Comparison of ENCODE assay signal across 7 cellular contexts in the genomic region with DNA sequence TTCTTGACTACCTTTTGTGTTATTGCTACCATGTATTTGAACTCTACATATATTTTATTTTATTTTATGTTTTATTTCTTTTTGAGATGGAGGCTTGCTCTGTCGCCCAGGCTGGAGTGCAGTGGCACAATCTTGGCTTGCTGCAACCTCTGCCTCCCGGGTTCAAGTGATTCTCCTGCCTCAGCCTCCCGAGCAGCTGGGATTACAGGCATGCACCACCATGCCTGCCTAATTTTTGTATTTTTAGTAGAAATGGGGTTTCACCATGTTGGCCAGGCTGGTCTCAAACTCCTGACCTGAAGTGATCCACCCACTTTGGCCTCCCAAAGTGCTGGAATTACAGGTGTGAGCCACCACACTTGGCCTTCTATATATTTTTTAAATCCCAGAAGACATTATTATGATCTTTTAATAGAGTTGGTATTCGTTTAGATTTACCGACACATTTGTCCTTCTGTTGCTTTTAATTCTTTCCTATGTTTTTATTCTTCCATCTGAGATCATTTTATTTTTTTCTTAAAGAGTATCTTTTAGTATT.
DNase-seq lines count a peak whose midpoint lies in the region; ATAC-seq, FAIRE-seq and TF ChIP-seq lines count a peak whose summit lies in the region.
"Not testable (repeated sequence)": the region's sequence is repeated elsewhere in the genome, so short reads cannot be mapped to it uniquely, and the experiment has no call there.

No MANE protein-coding gene starts in this region.

- not testable (repeated sequence) for TF ChIP-seq EP300 in HepG2 (IDR thresholded peaks at IDR 0.05; ENCODE audit: low read depth in 2 of 2, low read length in 2 of 2); HepG2 (CRISPR knock-in tag; IDR thresholded peaks at IDR 0.05; ENCODE audit: borderline replicate concordance)

- H3K27ac ChIP-seq in OCI-LY1 (ENCODE audit: low read depth, low read length, poor library complexity, severe bottlenecking) (peak overlapping the region; percentile 99), smooth muscle cell (ENCODE audit: low read depth) (peak overlapping the region; percentile 81)
- H3K27ac ChIP-seq in HepG2 (ENCODE audit: extremely low read length, insufficient read depth, low read length): not testable (repeated sequence)

- not testable (repeated sequence) for H3K9me2 ChIP-seq in OCI-LY1 (ENCODE audit: low read depth, low read length)

- peak overlapping the region; percentile 5; the same call in 1 of the 2 replicates for H3K9ac ChIP-seq in OCI-LY1 (ENCODE audit: low read length)
- not testable (repeated sequence) for H3K9ac ChIP-seq in HepG2 (ENCODE audit: insufficient read depth, low read depth, low read length); smooth muscle cell (ENCODE audit: low read depth)

- not testable (repeated sequence) for H3K4me3 Mint-ChIP-seq in T-helper 17 cell; central memory CD8-positive, alpha-beta T cell

- peak overlapping the region; percentile 65; the same call in 1 of the 2 replicates for H3K4me2 ChIP-seq in OCI-LY1 (ENCODE audit: low read length)
- not testable (repeated sequence) for H3K4me2 ChIP-seq in HepG2 (ENCODE audit: low read depth, low read length); smooth muscle cell

- H3F3A ChIP-seq in OCI-LY1 (ENCODE audit: insufficient read depth, low read length): peaks cover 24% of the 10 kb centered on the region; the same call in 1 of the 2 replicates
- H3F3A ChIP-seq in smooth muscle cell (ENCODE audit: low read depth): peaks cover 20% of the 10 kb centered on the region

- not testable (repeated sequence) for H2AFZ ChIP-seq in OCI-LY1 (ENCODE audit: low read length); HepG2 (ENCODE audit: low read length); smooth muscle cell (ENCODE audit: low read depth)

- BruUV-seq in HepG2 (replicated peaks; lab: Mats Ljungman, UMichigan): not testable (repeated sequence)

- H4K20me1 ChIP-seq in OCI-LY1 (ENCODE audit: insufficient read depth, low read length); HepG2 (ENCODE audit: insufficient read depth, low read length); smooth muscle cell (ENCODE audit: low read depth): not testable (repeated sequence)

- POLR2A ChIA-PET in HepG2 (lab: Yijun Ruan, JAX): not testable (repeated sequence)

- H3K9me3 ChIP-seq in OCI-LY1 (ENCODE audit: low read length); T-helper 17 cell (ENCODE audit: control insufficient read depth, low read length, poor library complexity, severe bottlenecking); HepG2 (ENCODE audit: low read length); smooth muscle cell (replicated peaks; ENCODE audit: low read depth): not testable (repeated sequence)

- intact Hi-C loops in HepG2 (cut with micrococcal nuclease; ENCODE audit: unreplicated experiment): not testable (repeated sequence)

- not testable (repeated sequence) for H3K79me2 ChIP-seq in OCI-LY1 (ENCODE audit: insufficient read depth, low read length); HepG2 (ENCODE audit: insufficient read depth, low read length); smooth muscle cell (ENCODE audit: low read depth)

- WGBS in HepG2 (ENCODE audit: low lambda C conversion rate): 36% methylated on average over 5 of the region's 5 CpGs
- 98% methylated on average over 5 of the region's 5 CpGs for WGBS in smooth muscle cell (ENCODE audit: low lambda C conversion rate)

- peaks cover 92% of the 10 kb centered on the region for H3K4me1 ChIP-seq in OCI-LY1 (ENCODE audit: insufficient read depth, low read length, severe bottlenecking)
- peaks cover 35% of the 10 kb centered on the region for H3K4me1 ChIP-seq in HepG2 (ENCODE audit: insufficient read depth, low read length)
- peaks cover 16% of the 10 kb centered on the region for H3K4me1 ChIP-seq in smooth muscle cell (ENCODE audit: low read depth)

- not testable (repeated sequence) for TF ChIP-seq RAD21 in HepG2 (CRISPR knock-in tag; IDR thresholded peaks at IDR 0.05)

- ATAC-seq in T-helper 17 cell; central memory CD8-positive, alpha-beta T cell (replicated peaks; ENCODE audit: extremely low read depth, poor library complexity, severe bottlenecking); HepG2: not testable (repeated sequence)

- TF ChIP-seq CTCF in GM12865 (IDR thresholded peaks at IDR 0.05; ENCODE audit: insufficient read depth, low read depth, low read length, missing control alignments); OCI-LY1 (IDR thresholded peaks at IDR 0.05; ENCODE audit: low read length); HepG2 (CRISPR knock-in tag; IDR thresholded peaks at IDR 0.05); smooth muscle cell (IDR thresholded peaks at IDR 0.05; ENCODE audit: borderline replicate concordance, insufficient read depth, poor library complexity, severe bottlenecking): not testable (repeated sequence)

- not testable (repeated sequence) for DNase-seq in GM12865 (ENCODE audit: low read depth); T-helper 17 cell; central memory CD8-positive, alpha-beta T cell (ENCODE audit: low spot score in 2 of 2); HepG2 (ENCODE audit: low spot score); smooth muscle cell (lab: John Stamatoyannopoulos, UW; ENCODE audit: unreplicated experiment)
- peak; percentile 4 for DNase-seq in ureter (ENCODE audit: low spot score)

- TF ChIP-seq POLR2A in HepG2 (IDR thresholded peaks at IDR 0.05; ENCODE audit: insufficient read depth in 1 of 2, low read depth in 2 of 2, low read length in 2 of 2): not testable (repeated sequence)

- H3K4me1 Mint-ChIP-seq in T-helper 17 cell: peaks cover 23% of the 10 kb centered on the region
- H3K4me1 Mint-ChIP-seq in central memory CD8-positive, alpha-beta T cell: peaks cover 41% of the 10 kb centered on the region

- FAIRE-seq in HepG2 (lab: Jason Lieb, UNC): not testable (repeated sequence)

- H3K27me3 ChIP-seq in OCI-LY1 (ENCODE audit: insufficient read depth, low read length); smooth muscle cell (ENCODE audit: low read depth): not testable (repeated sequence)
- peaks cover 0 to 10% of the 10 kb centered on the region in 2 experiments; a peak in 2 of 5 replicates for H3K27me3 ChIP-seq in HepG2 (ENCODE audit: control insufficient read depth in 1 of 2, insufficient read depth in 2 of 2, low read length in 2 of 2)

- H3K4me3 ChIP-seq in GM12865 (ENCODE audit: low read depth, low read length): peak overlapping the region; percentile 53
- H3K4me3 ChIP-seq in OCI-LY1 (ENCODE audit: low read depth, low read length, poor library complexity, severe bottlenecking): peak overlapping the region; percentile 52
- not testable (repeated sequence) for H3K4me3 ChIP-seq in HepG2 (replicated peaks in 1 of 3; ENCODE audit: insufficient read depth in 1 of 3, low read depth in 2 of 3, low read length in 3 of 3); smooth muscle cell

- not testable (repeated sequence) for H3K9me3 Mint-ChIP-seq in central memory CD8-positive, alpha-beta T cell

- H3K36me3 ChIP-seq in OCI-LY1 (ENCODE audit: insufficient read depth, low read length); HepG2 (replicated peaks in 1 of 2; ENCODE audit: control insufficient read depth in 1 of 2, insufficient read depth in 2 of 2, low read length in 2 of 2); smooth muscle cell (ENCODE audit: low read depth): not testable (repeated sequence)

- not testable (repeated sequence) for H3K36me3 Mint-ChIP-seq in T-helper 17 cell (ENCODE audit: low read depth); central memory CD8-positive, alpha-beta T cell (ENCODE audit: insufficient read depth)

- H3K27me3 Mint-ChIP-seq in T-helper 17 cell; central memory CD8-positive, alpha-beta T cell: not testable (repeated sequence)

- H3K27ac Mint-ChIP-seq in T-helper 17 cell: peak overlapping the region; percentile 21
- H3K27ac Mint-ChIP-seq in central memory CD8-positive, alpha-beta T cell (ENCODE audit: low read depth): peak overlapping the region; percentile 47

- in situ Hi-C loops in HepG2 (cut with HindIII; ENCODE audit: extremely low pct_ligation_motif_present, low pct_unique_long_range_greater_than_20kb): not testable (repeated sequence)

- CTCF ChIA-PET in HepG2 (lab: Yijun Ruan, JAX; ENCODE audit: low intra/inter-chr PET ratio, low total read pairs): not testable (repeated sequence)

TF ChIP-seq in HepG2, 621 proteins besides CTCF, POLR2A, EP300 and RAD21:
- peak; percentile 23; the same call in 1 of the 2 replicates for TF ChIP-seq ZNF460 (CRISPR knock-in tag; IDR thresholded peaks at IDR 0.05; ENCODE audit: borderline replicate concordance)
